Comparison of ENCODE assay signal across 8 cellular contexts in the genomic region with DNA sequence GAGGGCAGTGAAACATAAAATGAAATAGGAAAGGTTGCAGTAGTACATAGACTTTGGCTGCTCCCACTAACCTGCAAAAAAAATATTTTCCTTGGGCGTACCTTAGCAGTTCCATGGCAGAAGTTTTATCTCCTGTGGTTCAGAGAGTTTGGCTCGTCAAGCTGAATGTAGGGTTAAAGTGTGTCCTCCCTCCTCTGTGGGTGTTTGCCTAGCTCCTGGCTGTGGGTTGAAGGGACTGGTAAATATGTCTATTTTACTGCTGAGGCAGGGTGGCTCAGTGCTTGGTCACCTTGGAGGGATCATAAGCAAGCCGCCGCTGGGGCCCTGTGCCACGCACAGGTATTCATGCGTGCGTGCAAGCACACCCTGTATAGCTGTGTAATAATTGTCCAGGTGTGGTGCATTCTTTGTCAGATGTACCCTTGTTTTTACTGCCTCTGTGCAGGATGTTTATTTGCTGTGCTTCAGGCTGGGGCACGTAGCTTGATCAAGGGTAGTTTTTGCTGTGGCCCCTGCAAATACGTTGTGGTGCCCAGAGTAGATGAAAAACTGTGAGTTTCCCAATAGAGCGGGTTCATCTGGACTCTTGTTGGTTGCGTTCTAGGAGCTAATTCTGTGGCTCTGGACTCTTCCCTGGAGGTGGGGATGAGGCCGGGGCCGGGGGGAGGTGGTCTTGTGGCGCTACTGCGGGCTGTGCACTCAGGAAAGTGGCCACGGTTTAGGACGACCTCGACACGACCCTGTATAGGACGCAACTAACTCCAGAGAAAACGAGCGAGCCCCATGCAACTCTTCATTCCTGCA. TPM values are rescaled to one million over a fixed set of nuclear protein-coding genes. Genes with fewer than 3 reads are reported as not detected.
DNase-seq lines count a peak whose midpoint lies in the region; ATAC-seq and FAIRE-seq lines count a peak whose summit lies in the region.

No MANE protein-coding gene starts in this region.

- H3K9me3 ChIP-seq in right cardiac atrium (ENCODE audit: control insufficient read depth, low read length) (no peaks in the 10 kb centered on the region), small intestine (ENCODE audit: control insufficient read depth, low read depth) (no peaks in the 10 kb centered on the region)

- H3K4me3 Mint-ChIP-seq in activated T-cell treated with anti-CD3 and anti-CD28 coated beads, Interleukin-2, amount 50 U/mL, for 4 hours: peak overlapping the region; percentile 83

- intact Hi-C loops in right cardiac atrium (cut with DNase I): loop anchor here in 2 of 4 donors (5.0 to 10.0 kb wide), 2 partner anchors 123 to 124 kb away; no protein-coding TSS in a partner anchor

- H3K27me3 Mint-ChIP-seq in activated T-cell treated with anti-CD3 and anti-CD28 coated beads, Interleukin-2, amount 50 U/mL, for 4 hours (ENCODE audit: low read depth): no peaks in the 10 kb centered on the region

- FAIRE-seq in small intestine (lab: Jason Lieb, UNC): no peak

- no peaks in the 10 kb centered on the region for H3K36me3 ChIP-seq in small intestine (ENCODE audit: control insufficient read depth in 2 of 2, insufficient read depth in 2 of 2, low read length in 2 of 2)

- peak; percentile 14 for DNase-seq in DMS153 (lab: John Stamatoyannopoulos, UW)
- no peak for DNase-seq in activated T-cell treated with anti-CD3 and anti-CD28 coated beads, Interleukin-2, amount 50 U/mL, for 4 hours
- no peak for DNase-seq in right cardiac atrium
- peak; percentile 86 for DNase-seq in small intestine
- DNase-seq in inferior parietal cortex (ENCODE audit: extremely low spot score): no peak
- no peak for DNase-seq in NCI-H1436 (lab: John Stamatoyannopoulos, UW)

- no peaks in the 10 kb centered on the region for H3K9me3 Mint-ChIP-seq in activated T-cell treated with anti-CD3 and anti-CD28 coated beads, Interleukin-2, amount 50 U/mL, for 4 hours

- H3K27me3 ChIP-seq in right cardiac atrium (ENCODE audit: control insufficient read depth, insufficient read depth) (no peaks in the 10 kb centered on the region), small intestine (ENCODE audit: control insufficient read depth in 2 of 2, insufficient read depth in 2 of 2, low read length in 2 of 2) (peaks cover 0 to 4% of the 10 kb centered on the region in 2 donors)

- no peak overlapping the region for H3K27ac ChIP-seq in right cardiac atrium (ENCODE audit: low read length)
- H3K27ac ChIP-seq in small intestine (ENCODE audit: low read depth in 1 of 2, low read length in 1 of 2): peak overlapping the region; percentile 86 to 87

- WGBS in right cardiac atrium: 38% methylated on average over 22 of the region's 22 CpGs
- WGBS in small intestine, 3 donors: 3 to 21% (median 16%) methylated on average over 22 of the region's 22 CpGs

- ATAC-seq in HG03066 (IDR thresholded peaks at IDR 0.05; ENCODE audit: low read depth, unreplicated experiment) (peak; percentile 5), right cardiac atrium (peak in 1 of 2 donors; percentile 28), GM21360 (IDR thresholded peaks at IDR 0.05; ENCODE audit: unreplicated experiment) (no peak)
- peak; percentile 6 to 8 for ATAC-seq in activated T-cell treated with anti-CD3 and anti-CD28 coated beads, Interleukin-2, amount 50 U/mL, for 4 hours

- peak overlapping the region; percentile 37 for H3K4me3 ChIP-seq in right cardiac atrium (ENCODE audit: low read length)
- peak overlapping the region; percentile 63 to 70 for H3K4me3 ChIP-seq in small intestine (ENCODE audit: low read depth in 1 of 2, low read length in 2 of 2)

- peaks cover 2% of the 10 kb centered on the region for H3K4me1 ChIP-seq in right cardiac atrium (ENCODE audit: control insufficient read depth, insufficient read depth, low read length)
- peaks cover 3% of the 10 kb centered on the region in 2 donors for H3K4me1 ChIP-seq in small intestine (ENCODE audit: control insufficient read depth in 2 of 2, insufficient read depth in 1 of 2, low read depth in 1 of 2, low read length in 1 of 2)

- peaks cover 87% of the 10 kb centered on the region for H3K4me1 Mint-ChIP-seq in activated T-cell treated with anti-CD3 and anti-CD28 coated beads, Interleukin-2, amount 50 U/mL, for 4 hours (ENCODE audit: low read depth)

- H3K36me3 Mint-ChIP-seq in activated T-cell treated with anti-CD3 and anti-CD28 coated beads, Interleukin-2, amount 50 U/mL, for 4 hours (ENCODE audit: insufficient read depth): peaks cover 12% of the 10 kb centered on the region

RNA-seq across cellular contexts. Expression of gene SORL1, which starts 0.7 kb away (rescaled TPM):
- 10 to 100 TPM; 21.3 to 25.6 (median 21.3) TPM for total RNA-seq in activated T-cell treated with anti-CD3 and anti-CD28 coated beads, Interleukin-2, amount 50 U/mL, for 4 hours
- 1 to 10 TPM; 3.7 to 9.2 (median 5.4) TPM for total RNA-seq in right cardiac atrium
- polyA plus RNA-seq in right cardiac atrium: 0.57 TPM
- 1 to 10 TPM; 4.6 to 6.5 (median 5.2) TPM for polyA plus RNA-seq in small intestine

Comparison
In these comparisons a context has a peak if more than half of its experiments do, and no peak if none do; other contexts are left out.
1. DNase-seq: peak in DMS153 (single experiment) and small intestine (single experiment); none in activated T-cell treated with anti-CD3 and anti-CD28 coated beads, Interleukin-2, amount 50 U/mL, for 4 hours (single experiment), right cardiac atrium (0 of 3), inferior parietal cortex (single experiment) and NCI-H1436 (single experiment).